Comparison of ENCODE assay signal across 32 cellular contexts in the genomic region with DNA sequence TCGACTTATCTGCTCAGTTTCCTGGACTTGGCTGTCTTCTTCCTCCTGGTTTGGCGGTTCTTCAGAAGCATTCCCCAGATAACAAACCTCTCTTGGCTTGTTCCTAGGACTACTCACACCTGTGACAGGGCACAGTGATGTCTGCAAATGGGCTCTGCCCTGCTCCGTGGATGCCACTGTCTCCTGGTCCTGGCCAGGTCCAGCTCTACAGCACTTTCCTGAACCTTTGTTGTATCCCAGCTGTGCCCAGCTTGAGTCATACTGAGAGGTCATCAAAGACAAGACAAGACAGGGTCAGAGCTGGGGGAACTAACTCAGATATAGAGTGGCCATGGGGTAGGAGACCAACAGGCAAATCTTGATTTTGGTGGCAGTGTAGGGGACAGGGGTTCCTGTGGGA.
"Had no signal": no experiment of that assay in that cellular context is flagged by ENCODE, and none has a peak within 500 bp of the region (broad histone marks: within the 10 kb centered on the region; RNA-seq: fewer than 3 reads in every experiment).

No MANE protein-coding gene starts in this region.

- H3K9me3 Mint-ChIP-seq: activated CD4-positive, alpha-beta T cell treated with anti-CD3 and anti-CD28 coated beads, Interleukin-2, amount 10 ng/mL, durations not matched to agents 7 days and 5 days; activated CD8-positive, alpha-beta T cell treated with anti-CD3 and anti-CD28 coated beads for 36 hours; activated T-cell treated with anti-CD3 and anti-CD28 coated beads, Interleukin-2, amount 50 U/mL, for 4 hours; activated T-helper 17 cell treated with anti-CD3 and anti-CD28 coated beads, Interleukin-2, amount 50 U/mL, for 72 hours; central memory CD8-positive, alpha-beta T cell; effector memory CD8-positive, alpha-beta T cell; T-helper 2 cell treated with Interferon-gamma antibody and Interleukin-4, amounts not matched to agents 5 μg/mL and 100 μg/mL, for 36 hours had no signal

- H3K9me3 ChIP-seq: esophagus squamous epithelium, gastroesophageal sphincter had no signal

- DNase-seq: activated CD4-positive, alpha-beta T cell treated with anti-CD3 and anti-CD28 coated beads for 36 hours; activated CD4-positive, alpha-beta T cell treated with anti-CD3 and anti-CD28 coated beads, Interleukin-2, amount 10 ng/mL, durations not matched to agents 7 days and 5 days; activated CD4-positive, alpha-beta T cell treated with anti-CD3 and anti-CD28 coated beads, Interleukin-2, amount 50 U/mL, for 48 hours; activated CD4-positive, CD25-positive, alpha-beta regulatory T cell; activated CD4-positive, CD25-positive, alpha-beta regulatory T cell treated with anti-CD3 and anti-CD28 coated beads, Interleukin-2, amount 50 U/mL, for 72 hours; activated CD8-positive, alpha-beta memory T cell treated with anti-CD3 and anti-CD28 coated beads for 24 hours; activated CD8-positive, alpha-beta T cell treated with anti-CD3 and anti-CD28 coated beads for 36 hours; activated effector memory CD4-positive, alpha-beta T cell treated with Interleukin-2 at 50 U/mL for 16 hours; activated gamma-delta T cell treated with Interleukin-2 at 50 U/mL for 16 hours; activated naive CD4-positive, alpha-beta T cell treated with anti-CD3 and anti-CD28 coated beads, Interleukin-2, amount 50 U/mL, for 16 hours; activated naive CD4-positive, alpha-beta T cell treated with Interleukin-2 at 50 U/mL for 16 hours; activated T-cell treated with anti-CD3 and anti-CD28 coated beads, Interleukin-2, amount 50 U/mL, for 4 hours; amniotic stem cell; anterior cingulate cortex; brain microvascular endothelial cell; cortex of kidney; dermis blood vessel endothelial cell; effector CD4-positive, alpha-beta T cell; effector memory CD8-positive, alpha-beta T cell; erythroblast; esophagus squamous epithelium; foreskin melanocyte; T-helper 1 cell; T-helper 17 cell had no signal

- H3K36me3 ChIP-seq: brain microvascular endothelial cell, esophagus squamous epithelium, gastroesophageal sphincter had no signal

- H3K27ac Mint-ChIP-seq: activated CD4-positive, alpha-beta T cell treated with anti-CD3 and anti-CD28 coated beads for 36 hours; activated CD4-positive, alpha-beta T cell treated with anti-CD3 and anti-CD28 coated beads, Interleukin-2, amount 10 ng/mL, durations not matched to agents 7 days and 5 days; activated CD8-positive, alpha-beta T cell treated with anti-CD3 and anti-CD28 coated beads for 36 hours; activated naive CD8-positive, alpha-beta T cell; activated T-helper 17 cell treated with anti-CD3 and anti-CD28 coated beads, Interleukin-2, amount 50 U/mL, for 72 hours; effector memory CD8-positive, alpha-beta T cell; T-helper 17 cell; T-helper 2 cell treated with Interferon-gamma antibody and Interleukin-4, amounts not matched to agents 5 μg/mL and 100 μg/mL, for 36 hours had no signal

- H3K27ac ChIP-seq: brain microvascular endothelial cell, esophagus squamous epithelium, gastroesophageal sphincter had no signal

- H3K4me3 Mint-ChIP-seq: activated CD4-positive, alpha-beta T cell treated with anti-CD3 and anti-CD28 coated beads for 36 hours; activated CD4-positive, alpha-beta T cell treated with anti-CD3 and anti-CD28 coated beads, Interleukin-2, amount 10 ng/mL, durations not matched to agents 7 days and 5 days; activated CD8-positive, alpha-beta T cell treated with anti-CD3 and anti-CD28 coated beads for 36 hours; activated naive CD8-positive, alpha-beta T cell; activated T-cell treated with anti-CD3 and anti-CD28 coated beads, Interleukin-2, amount 50 U/mL, for 4 hours; activated T-helper 17 cell treated with anti-CD3 and anti-CD28 coated beads, Interleukin-2, amount 50 U/mL, for 72 hours; central memory CD8-positive, alpha-beta T cell; effector memory CD8-positive, alpha-beta T cell; T-helper 17 cell; T-helper 2 cell treated with Interferon-gamma antibody and Interleukin-4, amounts not matched to agents 5 μg/mL and 100 μg/mL, for 36 hours had no signal

- H3K4me1 ChIP-seq: gastroesophageal sphincter had no signal

- ATAC-seq: activated CD4-positive, alpha-beta T cell treated with anti-CD3 and anti-CD28 coated beads for 36 hours; activated CD8-positive, alpha-beta T cell treated with anti-CD3 and anti-CD28 coated beads for 36 hours; activated T-cell treated with anti-CD3 and anti-CD28 coated beads, Interleukin-2, amount 50 U/mL, for 4 hours; activated T-helper 17 cell treated with anti-CD3 and anti-CD28 coated beads, Interleukin-2, amount 50 U/mL, for 72 hours; effector memory CD8-positive, alpha-beta T cell; gastroesophageal sphincter; T-helper 17 cell had no signal

- H3K4me3 ChIP-seq: esophagus squamous epithelium, gastroesophageal sphincter had no signal

- H3K4me1 Mint-ChIP-seq: activated CD4-positive, alpha-beta T cell treated with anti-CD3 and anti-CD28 coated beads for 36 hours; activated CD4-positive, alpha-beta T cell treated with anti-CD3 and anti-CD28 coated beads, Interleukin-2, amount 10 ng/mL, durations not matched to agents 7 days and 5 days; activated T-helper 17 cell treated with anti-CD3 and anti-CD28 coated beads, Interleukin-2, amount 50 U/mL, for 72 hours; central memory CD8-positive, alpha-beta T cell; T-helper 17 cell had no signal

- FAIRE-seq: astrocyte, bronchial epithelial cell, colon had no signal

- H3K36me3 Mint-ChIP-seq: activated naive CD8-positive, alpha-beta T cell had no signal

- H3K27me3 ChIP-seq: brain microvascular endothelial cell, esophagus squamous epithelium, gastroesophageal sphincter had no signal
